ENCODE assay signal across 16 cellular contexts in genomic region chr1:111818081-111818480, GRCh38.
DNase-seq lines count a peak whose midpoint lies in the region; ATAC-seq and TF ChIP-seq lines count a peak whose summit lies in the region.
"Had no signal": no experiment of that assay in that cellular context is flagged by ENCODE, and none has a peak within 500 bp of the region (broad histone marks: within the 10 kb centered on the region; RNA-seq: fewer than 3 reads in every experiment).

No MANE protein-coding gene starts in this region.

- no peak overlapping the region for H3K4ac ChIP-seq in trophoblast cell (ENCODE audit: low read depth, low read length)

- no peak overlapping the region for H3K9ac ChIP-seq in trophoblast cell (ENCODE audit: low read length)
- H3K9ac ChIP-seq: GM23248 had no signal

- no CpG with 5 or more reads among the region's 4 CpGs for WGBS in trophoblast cell (ENCODE audit: extremely low coverage, insufficient coverage, insufficient read length)
- 84% methylated on average over 4 of the region's 4 CpGs for WGBS in esophagus muscularis mucosa

- ATAC-seq in GM18867 (IDR thresholded peaks at IDR 0.05; ENCODE audit: unreplicated experiment), result no peak
- ATAC-seq: GM12878 had no signal

- no peaks in the 10 kb centered on the region for H3K4me1 ChIP-seq in trophoblast cell (ENCODE audit: control insufficient read depth in 1 of 2, insufficient read depth in 2 of 2, low read length in 2 of 2)
- H3K4me1 ChIP-seq in esophagus muscularis mucosa, result no peaks in the 10 kb centered on the region

- TF ChIP-seq POLR2A in esophagus muscularis mucosa (IDR thresholded peaks at IDR 0.05; ENCODE audit: low read depth), result no peak

- no peak overlapping the region for H2BK120ac ChIP-seq in trophoblast cell (ENCODE audit: insufficient read depth, low read length, poor library complexity)

- no peak overlapping the region for H3K18ac ChIP-seq in trophoblast cell (ENCODE audit: low read length)

- DNase-seq in NCI-H446 (lab: John Stamatoyannopoulos, UW) (peak; percentile 20 to 87), cerebellar cortex (ENCODE audit: low spot score) (peak; percentile 66), fibroblast of mammary gland (ENCODE audit: low read depth) (peak; percentile 6), trophoblast cell (no peak), esophagus muscularis mucosa (ENCODE audit: extremely low spot score) (no peak), NCI-H2171 treated with DMSO at 0.1 percent for 48 hours (lab: John Stamatoyannopoulos, UW) (no peak)
- DNase-seq: ACHN; AML-193; Calu3; CD4-positive, alpha-beta memory T cell; DMS79 treated with DMSO at 0.1 percent for 48 hours; GM23248; HCEC 1CT had no signal

- H3K4me3 ChIP-seq in fibroblast of mammary gland (ENCODE audit: control insufficient read depth, low read depth, low read length) (no peak overlapping the region), trophoblast cell (ENCODE audit: low read depth, low read length) (peak overlapping the region; percentile 32), esophagus muscularis mucosa (no peak overlapping the region)
- H3K4me3 ChIP-seq: GM12878, GM23248 had no signal

- no peaks in the 10 kb centered on the region for H3K79me1 ChIP-seq in trophoblast cell (ENCODE audit: low read length)

- H4K8ac ChIP-seq in trophoblast cell (ENCODE audit: low read depth, low read length), result no peak overlapping the region

- TF ChIP-seq CTCF in fibroblast of mammary gland (conservative IDR thresholded peaks at IDR 0.05; ENCODE audit: control insufficient read depth, insufficient read depth, low read depth, low read length), result no peak
- no peak for TF ChIP-seq CTCF in esophagus muscularis mucosa (IDR thresholded peaks at IDR 0.05)

- H3K9me3 ChIP-seq in trophoblast cell (ENCODE audit: insufficient read depth, low read depth, low read length) (peaks cover 2% of the 10 kb centered on the region), esophagus muscularis mucosa (no peaks in the 10 kb centered on the region)

- H4K12ac ChIP-seq in trophoblast cell (ENCODE audit: low read depth, low read length), result no peak overlapping the region

- H2AFZ ChIP-seq in trophoblast cell (ENCODE audit: insufficient read depth, low read length, poor library complexity), result no peak overlapping the region
- H2AFZ ChIP-seq: GM23248 had no signal

- no peak overlapping the region for H2AK5ac ChIP-seq in trophoblast cell (ENCODE audit: low read length)

- intact Hi-C loops in esophagus muscularis mucosa (cut with DNase I), result no loop called here

- no peak overlapping the region for H2BK5ac ChIP-seq in trophoblast cell (ENCODE audit: low read depth, low read length, poor library complexity)

- H3K36me3 ChIP-seq in trophoblast cell (ENCODE audit: control insufficient read depth in 1 of 2, insufficient read depth in 2 of 2, low read length in 2 of 2) (no peaks in the 10 kb centered on the region), esophagus muscularis mucosa (no peaks in the 10 kb centered on the region)

- H3K23ac ChIP-seq in trophoblast cell (ENCODE audit: low read length), result no peak overlapping the region

- no peak for TF ChIP-seq EP300 in esophagus muscularis mucosa (IDR thresholded peaks at IDR 0.05)

- H4K91ac ChIP-seq in trophoblast cell (ENCODE audit: low read depth, low read length), result no peak overlapping the region

- H3K27me3 ChIP-seq in trophoblast cell (ENCODE audit: insufficient read depth, low read length), result no peaks in the 10 kb centered on the region
- H3K27me3 ChIP-seq in esophagus muscularis mucosa, result no peaks in the 10 kb centered on the region

- H3K27ac ChIP-seq in trophoblast cell (ENCODE audit: low read depth, low read length) (no peak overlapping the region), esophagus muscularis mucosa (replicated peaks in 1 of 4) (no peak overlapping the region)
- H3K27ac ChIP-seq: C4-2B, GM23248 had no signal

- no peak overlapping the region for H3K14ac ChIP-seq in trophoblast cell (ENCODE audit: low read length)

- H2BK12ac ChIP-seq in trophoblast cell (ENCODE audit: low read length), result no peak overlapping the region

- H3K4me2 ChIP-seq in trophoblast cell (ENCODE audit: low read length), result no peak overlapping the region

- no peaks in the 10 kb centered on the region for H3K79me2 ChIP-seq in trophoblast cell (ENCODE audit: control insufficient read depth, insufficient read depth, low read length, poor library complexity)

Comparison
In these comparisons a context has a peak if more than half of its experiments do, and no peak if none do; other contexts are left out.
1. DNase-seq: peak in NCI-H446 (2 of 2), cerebellar cortex (single experiment) and fibroblast of mammary gland (single experiment); none in trophoblast cell (0 of 2), esophagus muscularis mucosa (single experiment) and NCI-H2171 treated with DMSO at 0.1 percent for 48 hours (single experiment).